30 cellular contexts compared by ENCODE assay signal in genomic region chr10:116364808-116365207, GRCh38. TPM values are rescaled to one million over a fixed set of nuclear protein-coding genes. Genes with fewer than 3 reads are reported as not detected.
"Had no signal": no experiment of that assay in that cellular context is flagged by ENCODE, and none has a peak within 500 bp of the region (broad histone marks: within the 10 kb centered on the region; RNA-seq: fewer than 3 reads in every experiment).

No MANE protein-coding gene starts in this region.

- ATAC-seq: esophagus mucosa; heart left ventricle; left lobe of liver; naive thymus-derived CD4-positive, alpha-beta T cell; psoas muscle; stimulated activated naive B cell treated with anti-CD40 and anti-IgM and Interleukin-4, amounts not matched to agents 10 μg/mL and 1 μg/mL and 100 μg/mL, for 72 hours; stimulated activated naive CD8-positive, alpha-beta T cell treated with anti-CD3 and anti-CD28 coated beads, Interleukin-15, amount 100 ng/mL, for 72 hours; upper lobe of right lung had no signal

- H3K9me3 ChIP-seq: heart left ventricle, neutrophil, psoas muscle, sigmoid colon, testis, tibial nerve, upper lobe of right lung had no signal

- H3K36me3 ChIP-seq: heart left ventricle, neutrophil, sigmoid colon, tibial nerve, upper lobe of right lung had no signal

- H3K27ac ChIP-seq: heart left ventricle, neutrophil, psoas muscle, sigmoid colon, skin epidermis, testis, tibial nerve, upper lobe of right lung had no signal

- H3K4me1 ChIP-seq: heart left ventricle, psoas muscle, sigmoid colon, testis, tibial nerve, upper lobe of right lung had no signal

- H3K4me3 ChIP-seq: heart left ventricle, psoas muscle, sigmoid colon, skin epidermis, testis, tibial nerve, upper lobe of right lung had no signal

- H3K27me3 ChIP-seq: heart left ventricle, neutrophil, sigmoid colon, testis, tibial nerve, upper lobe of right lung had no signal

- DNase-seq: effector memory CD4-positive, alpha-beta T cell; heart left ventricle; hippocampal formation; mammary epithelial cell; naive thymus-derived CD4-positive, alpha-beta T cell; nephron progenitor cell; psoas muscle; retina; sigmoid colon; stimulated activated CD4-positive, alpha-beta T cell treated with anti-CD3 and anti-CD28 coated beads, Interleukin-2, amount 100 ng/mL, for 24 hours; stimulated activated CD4-positive, alpha-beta T cell treated with anti-CD3 and anti-CD28 coated beads, Interleukin-4, amount 100 ng/mL, for 4 hours; stimulated activated naive B cell treated with anti-CD40 and anti-IgM and Interleukin-4, amounts not matched to agents 10 μg/mL and 1 μg/mL and 100 μg/mL, for 72 hours; stimulated activated naive CD8-positive, alpha-beta T cell treated with anti-CD3 and anti-CD28 coated beads, Interleukin-15, amount 100 ng/mL, for 72 hours; testis; upper lobe of right lung had no signal

- FAIRE-seq: endometrium, frontal cortex had no signal

RNA-seq across cellular contexts. Expression of gene CCDC172, which starts 40.6 kb away (rescaled TPM):
- total RNA-seq: esophagus mucosa; fibroblast of lung; frontal cortex; glomerular endothelial cell; heart left ventricle; kidney epithelial cell; left lobe of liver; lower leg skin; mammary epithelial cell; mesenteric fat pad; mononuclear cell; naive thymus-derived CD4-positive, alpha-beta T cell; osteoblast; psoas muscle; sigmoid colon; subcutaneous adipose tissue; tibial nerve; upper lobe of right lung had no signal
- polyA plus RNA-seq: fibroblast of lung; heart left ventricle; mammary epithelial cell; naive thymus-derived CD4-positive, alpha-beta T cell; psoas muscle; sigmoid colon had no signal
